ENCODE assay signal across 9 cellular contexts in the genomic region with DNA sequence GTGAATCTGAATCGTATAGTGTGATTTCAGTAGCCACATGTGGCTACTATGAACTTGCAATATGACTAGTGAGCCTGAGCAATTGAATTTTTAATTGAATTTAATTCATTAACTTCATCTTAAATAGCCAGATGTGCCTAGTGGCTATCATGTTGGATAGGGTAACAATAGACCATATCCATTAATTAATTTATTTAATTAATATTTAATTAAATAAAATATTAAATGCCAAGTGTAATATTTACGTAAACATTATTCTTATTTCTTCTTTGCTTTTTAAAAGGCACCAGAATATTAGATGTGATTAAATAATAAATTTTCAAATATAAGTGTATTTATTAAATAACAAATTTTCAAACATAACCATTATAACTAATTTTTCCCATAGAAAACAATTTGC.
"Had no signal": no experiment of that assay in that cellular context is flagged by ENCODE, and none has a peak within 500 bp of the region (broad histone marks: within the 10 kb centered on the region; RNA-seq: fewer than 3 reads in every experiment).

No MANE protein-coding gene starts in this region.

- FAIRE-seq: H1, H54, HTR-8/SVneo, K562 had no signal

- H3K4me3 ChIP-seq: GM23338, K562 had no signal

- ATAC-seq: GM23338, K562 had no signal

- DNase-seq: H9, HCEC 1CT, IMR-90, KG1 had no signal
